Comparison of ENCODE assay signal across 9 cellular contexts in the genomic region with DNA sequence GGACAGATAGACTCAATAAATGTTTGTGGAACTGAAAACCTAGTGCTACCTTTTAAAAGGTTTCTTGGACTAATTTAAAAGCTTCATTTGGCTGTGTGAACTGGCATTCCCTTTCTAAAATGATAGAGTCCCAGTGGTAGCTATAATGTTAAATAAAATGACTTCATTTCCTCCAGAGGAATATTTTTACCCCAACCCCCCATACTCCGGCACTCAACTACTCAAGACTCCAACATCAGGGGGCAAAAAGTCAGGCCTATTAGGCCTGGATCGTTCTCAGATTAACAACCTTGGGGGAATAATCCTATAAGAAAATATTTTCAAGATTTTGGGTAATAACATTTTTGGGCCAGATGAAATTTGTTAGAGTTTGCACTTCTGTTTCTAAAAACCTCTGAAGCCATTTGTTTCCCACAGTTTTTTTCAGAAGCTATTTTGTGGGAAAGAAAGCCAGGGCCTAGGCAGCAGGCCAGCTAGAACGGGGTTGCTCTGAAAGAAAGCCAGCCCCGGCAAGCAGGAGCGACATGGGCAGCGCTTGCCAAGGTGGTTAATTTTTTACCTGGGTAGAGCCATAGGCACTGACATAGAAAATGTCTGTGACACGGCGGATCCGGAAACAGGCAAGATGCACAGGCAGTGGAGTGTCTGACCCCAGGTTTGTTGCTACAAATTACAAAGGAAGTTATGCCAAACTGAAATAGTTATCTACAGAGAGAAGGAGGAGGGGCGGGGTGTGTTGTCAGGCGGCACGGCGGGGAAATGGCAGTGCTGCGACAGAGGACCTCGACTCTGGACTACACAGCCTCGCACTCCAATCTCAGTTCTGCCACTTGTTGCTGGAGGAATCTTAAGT.
DNase-seq lines count a peak whose midpoint lies in the region; ATAC-seq, FAIRE-seq and TF ChIP-seq lines count a peak whose summit lies in the region.
"Had no signal": no experiment of that assay in that cellular context is flagged by ENCODE, and none has a peak within 500 bp of the region (broad histone marks: within the 10 kb centered on the region; RNA-seq: fewer than 3 reads in every experiment).

No MANE protein-coding gene starts in this region.

- WGBS in neuronal stem cell (ENCODE audit: extremely low coverage in 2 of 2, insufficient read length in 2 of 2, insufficient replicate concordance in 1 of 2), 2 donors = no CpG with 5 or more reads among the region's 16 CpGs

- no peak overlapping the region for H3K4me2 ChIP-seq in neuronal stem cell (ENCODE audit: insufficient read depth, low read length, poor library complexity, severe bottlenecking)

- no peak overlapping the region for H4K8ac ChIP-seq in neuronal stem cell (ENCODE audit: low read depth, low read length)

- H3K4me3 Mint-ChIP-seq in stimulated activated naive B cell treated with anti-CD40 and anti-IgM and Interleukin-4, amounts not matched to agents 10 μg/mL and 1 μg/mL and 100 μg/mL, for 72 hours = no peak overlapping the region
- H3K4me3 Mint-ChIP-seq: activated B cell treated with CpG ODN at 0.5 μM for 24 hours had no signal

- H2BK15ac ChIP-seq in neuronal stem cell (ENCODE audit: low read length) = no peak overlapping the region

- H3K9me3 Mint-ChIP-seq in stimulated activated naive B cell treated with anti-CD40 and anti-IgM and Interleukin-4, amounts not matched to agents 10 μg/mL and 1 μg/mL and 100 μg/mL, for 72 hours = peaks cover 0 to 3% of the 10 kb centered on the region in 2 donors
- H3K9me3 Mint-ChIP-seq: activated B cell treated with CpG ODN at 0.5 μM for 24 hours had no signal

- no peak overlapping the region for H2AFZ ChIP-seq in neuronal stem cell (ENCODE audit: low read length)

- no peaks in the 10 kb centered on the region for H3K4me1 Mint-ChIP-seq in stimulated activated naive B cell treated with anti-CD40 and anti-IgM and Interleukin-4, amounts not matched to agents 10 μg/mL and 1 μg/mL and 100 μg/mL, for 72 hours
- H3K4me1 Mint-ChIP-seq: activated B cell treated with CpG ODN at 0.5 μM for 24 hours had no signal

- TF ChIP-seq CTCF in AG10803 (conservative IDR thresholded peaks at IDR 0.05; ENCODE audit: low read length) = no peak
- no peak for TF ChIP-seq CTCF in RWPE1 (conservative IDR thresholded peaks at IDR 0.05; ENCODE audit: low read depth)

- H2BK120ac ChIP-seq in neuronal stem cell (ENCODE audit: low read depth, low read length) = no peak overlapping the region

- peak overlapping the region; percentile 71 for H2BK5ac ChIP-seq in neuronal stem cell (ENCODE audit: low read length)

- DNase-seq in AG10803 (ENCODE audit: low read depth) (peak; percentile 56), RWPE1 (ENCODE audit: low spot score) (no peak), globus pallidus (ENCODE audit: low spot score) (peak; percentile 14), neuronal stem cell (ENCODE audit: low spot score) (no peak), frontal cortex (ENCODE audit: low spot score in 2 of 2) (no peak)
- DNase-seq in stimulated activated naive B cell treated with anti-CD40 and anti-IgM and Interleukin-4, amounts not matched to agents 10 μg/mL and 1 μg/mL and 100 μg/mL, for 72 hours = no peak
- DNase-seq: activated B cell treated with CpG ODN at 0.5 μM for 24 hours had no signal

- H2AK5ac ChIP-seq in neuronal stem cell (ENCODE audit: low read depth, low read length) = no peak overlapping the region

- no peak overlapping the region for H2BK12ac ChIP-seq in neuronal stem cell (ENCODE audit: low read length)

- H4K91ac ChIP-seq in neuronal stem cell (ENCODE audit: low read depth, low read length, poor library complexity) = no peak overlapping the region

- no peak overlapping the region for H3K4ac ChIP-seq in neuronal stem cell (ENCODE audit: low read length)

- ATAC-seq in GM19455 (IDR thresholded peaks at IDR 0.05; ENCODE audit: unreplicated experiment) = no peak
- ATAC-seq in stimulated activated naive B cell treated with anti-CD40 and anti-IgM and Interleukin-4, amounts not matched to agents 10 μg/mL and 1 μg/mL and 100 μg/mL, for 72 hours (replicated peaks) = no peak
- ATAC-seq in HG03460 (IDR thresholded peaks at IDR 0.05; ENCODE audit: unreplicated experiment) = no peak

- H3K27me3 ChIP-seq in neuronal stem cell (ENCODE audit: control insufficient read depth in 3 of 3, insufficient read depth in 3 of 3, low read depth in 1 of 3, low read length in 3 of 3) = no peaks in the 10 kb centered on the region

- H3K14ac ChIP-seq in neuronal stem cell (ENCODE audit: low read length) = no peak overlapping the region

- H3K27me3 Mint-ChIP-seq in stimulated activated naive B cell treated with anti-CD40 and anti-IgM and Interleukin-4, amounts not matched to agents 10 μg/mL and 1 μg/mL and 100 μg/mL, for 72 hours = peaks cover 6 to 8% of the 10 kb centered on the region in 2 donors

- H3K18ac ChIP-seq in neuronal stem cell (ENCODE audit: low read length) = no peak overlapping the region

- peak overlapping the region; percentile 24; the same call in 1 of the 2 replicates for H3K27ac ChIP-seq in RWPE1
- no peak overlapping the region for H3K27ac ChIP-seq in neuronal stem cell (replicated peaks; ENCODE audit: low read length)

- no peak overlapping the region for H3K9ac ChIP-seq in neuronal stem cell (ENCODE audit: low read depth, low read length, poor library complexity)

- H3K36me3 Mint-ChIP-seq in stimulated activated naive B cell treated with anti-CD40 and anti-IgM and Interleukin-4, amounts not matched to agents 10 μg/mL and 1 μg/mL and 100 μg/mL, for 72 hours = no peaks in the 10 kb centered on the region

- no peak overlapping the region for H3K23ac ChIP-seq in neuronal stem cell (ENCODE audit: low read depth, low read length, poor library complexity)

- H3K9me3 ChIP-seq in neuronal stem cell (replicated peaks in 1 of 2; ENCODE audit: control insufficient read depth in 2 of 2, insufficient read depth in 1 of 2, low read depth in 1 of 2, low read length in 2 of 2) = no peaks in the 10 kb centered on the region

- H3K36me3 ChIP-seq in neuronal stem cell (replicated peaks in 1 of 2; ENCODE audit: control insufficient read depth in 2 of 2, insufficient read depth in 2 of 2, low read length in 2 of 2) = no peaks in the 10 kb centered on the region

- no peak for FAIRE-seq in frontal cortex (lab: Jason Lieb, UNC)

- H3K27ac Mint-ChIP-seq in stimulated activated naive B cell treated with anti-CD40 and anti-IgM and Interleukin-4, amounts not matched to agents 10 μg/mL and 1 μg/mL and 100 μg/mL, for 72 hours = no peak overlapping the region
- H3K27ac Mint-ChIP-seq: activated B cell treated with CpG ODN at 0.5 μM for 24 hours had no signal

- peaks cover 1% of the 10 kb centered on the region for H3K79me1 ChIP-seq in neuronal stem cell (ENCODE audit: low read depth, low read length)

- H3K4me1 ChIP-seq in neuronal stem cell (ENCODE audit: control insufficient read depth in 2 of 2, insufficient read depth in 1 of 2, low read depth in 1 of 2, low read length in 2 of 2) = peaks cover 7% of the 10 kb centered on the region in 2 donors

- CTCF ChIA-PET in RWPE1 (lab: Yijun Ruan, JAX) = no interaction called here

- POLR2A ChIA-PET in RWPE1 (lab: Yijun Ruan, JAX; ENCODE audit: low non-redundant PET) = no interaction called here

- no peak overlapping the region for H3K4me3 ChIP-seq in AG10803 (ENCODE audit: low read length)
- no peak overlapping the region for H3K4me3 ChIP-seq in neuronal stem cell (ENCODE audit: low read length in 2 of 2)

Comparison
In these comparisons a context has a peak if more than half of its experiments do, and no peak if none do; other contexts are left out.
1. DNase-seq: peak in AG10803 (single experiment) and globus pallidus (single experiment); none in RWPE1 (single experiment), neuronal stem cell (single experiment), frontal cortex (0 of 2) and stimulated activated naive B cell treated with anti-CD40 and anti-IgM and Interleukin-4, amounts not matched to agents 10 μg/mL and 1 μg/mL and 100 μg/mL, for 72 hours (single experiment).